15 cellular contexts compared by ENCODE assay signal in the genomic region with DNA sequence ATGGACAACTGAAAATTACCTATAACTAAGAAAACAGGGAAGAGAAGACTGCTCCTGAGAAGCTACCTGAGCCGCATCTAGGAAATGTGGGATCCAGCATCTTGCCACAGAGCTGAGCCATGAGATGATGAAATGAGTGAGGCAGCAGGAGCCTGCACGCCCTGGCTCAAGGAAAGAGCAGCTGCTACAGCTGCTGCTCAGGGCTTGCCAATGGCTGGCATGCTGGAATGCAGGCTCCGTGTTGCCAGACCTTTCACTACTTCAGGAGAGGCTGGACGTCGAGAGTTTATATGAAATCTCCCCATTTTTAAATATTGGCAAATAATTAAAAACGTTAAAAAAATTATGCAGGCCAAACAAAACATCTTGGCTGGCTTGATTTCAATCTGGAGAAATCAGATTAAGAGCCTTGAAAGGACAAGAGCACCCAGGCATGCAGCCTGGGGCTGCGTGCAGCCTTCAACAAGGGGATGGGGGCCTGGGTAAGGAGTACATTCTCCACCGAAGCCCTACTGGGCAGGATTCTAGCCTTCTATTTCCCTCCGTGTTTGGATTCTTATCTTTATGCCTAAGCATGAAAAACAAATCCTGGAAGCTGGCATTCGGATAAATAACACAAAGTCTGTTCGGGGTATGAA.
DNase-seq lines count a peak whose midpoint lies in the region; ATAC-seq, FAIRE-seq and TF ChIP-seq lines count a peak whose summit lies in the region.
"Had no signal": no experiment of that assay in that cellular context is flagged by ENCODE, and none has a peak within 500 bp of the region (broad histone marks: within the 10 kb centered on the region; RNA-seq: fewer than 3 reads in every experiment).

No MANE protein-coding gene starts in this region.

- no peak overlapping the region for H3K4ac ChIP-seq in neuronal stem cell (ENCODE audit: low read length)

- ATAC-seq in left lung (peak; percentile 75), HG02840 (IDR thresholded peaks at IDR 0.05; ENCODE audit: low FRiP score, unreplicated experiment) (no peak)
- ATAC-seq in stimulated activated effector memory CD8-positive, alpha-beta T cell treated with anti-CD3 and anti-CD28 coated beads, Interleukin-12 subunit alpha, Interleukin-12 subunit beta, amount 100 ng/mL, for 72 hours: no peak
- ATAC-seq: activated naive CD4-positive, alpha-beta T cell treated with anti-CD3 and anti-CD28 coated beads, Interleukin-2, amount 50 U/mL, for 72 hours; HCT116 had no signal

- no peak overlapping the region for H3K4me3 Mint-ChIP-seq in stimulated activated effector memory CD8-positive, alpha-beta T cell treated with anti-CD3 and anti-CD28 coated beads, Interleukin-12 subunit alpha, Interleukin-12 subunit beta, amount 100 ng/mL, for 72 hours
- H3K4me3 Mint-ChIP-seq: activated CD4-positive, alpha-beta memory T cell treated with anti-CD3 and anti-CD28 coated beads, Interleukin-2, amount 10 ng/mL, durations not matched to agents 7 days and 5 days had no signal

- H3K4me3 ChIP-seq in MG63 (no peak overlapping the region), endothelial cell of umbilical vein (replicated peaks in 1 of 3; ENCODE audit: insufficient read depth in 1 of 3, low read depth in 1 of 3, low read length in 3 of 3) (no peak overlapping the region), left lung (no peak overlapping the region), skeletal muscle tissue (ENCODE audit: low read length in 3 of 3) (peak overlapping the region; percentile 30 to 36 (median 34)), neuronal stem cell (ENCODE audit: low read length in 2 of 2) (no peak overlapping the region)

- no peak for FAIRE-seq in endothelial cell of umbilical vein (lab: Jason Lieb, UNC)

- peak; percentile 77 for DNase-seq in MG63
- DNase-seq in endothelial cell of umbilical vein (ENCODE audit: low read depth, low spot score): peak; percentile 12
- peak in 1 of 2 donors; percentile 75 for DNase-seq in left lung
- DNase-seq in neuronal stem cell (ENCODE audit: low spot score): no peak
- DNase-seq in stimulated activated effector memory CD8-positive, alpha-beta T cell treated with anti-CD3 and anti-CD28 coated beads, Interleukin-12 subunit alpha, Interleukin-12 subunit beta, amount 100 ng/mL, for 72 hours (ENCODE audit: low spot score in 2 of 2): no peak
- DNase-seq in NCI-H774 (lab: John Stamatoyannopoulos, UW): no peak
- DNase-seq: activated CD4-positive, alpha-beta memory T cell treated with anti-CD3 and anti-CD28 coated beads, Interleukin-2, amount 10 ng/mL, durations not matched to agents 7 days and 5 days; KG1; NCI-H2029; stimulated activated CD4-positive, alpha-beta T cell treated with anti-CD3 and anti-CD28 coated beads, Interleukin-15, amount 100 ng/mL, for 24 hours; T-helper 1 cell had no signal

- H3K9me3 Mint-ChIP-seq in stimulated activated effector memory CD8-positive, alpha-beta T cell treated with anti-CD3 and anti-CD28 coated beads, Interleukin-12 subunit alpha, Interleukin-12 subunit beta, amount 100 ng/mL, for 72 hours: no peaks in the 10 kb centered on the region
- H3K9me3 Mint-ChIP-seq: activated CD4-positive, alpha-beta memory T cell treated with anti-CD3 and anti-CD28 coated beads, Interleukin-2, amount 10 ng/mL, durations not matched to agents 7 days and 5 days; activated naive CD4-positive, alpha-beta T cell treated with anti-CD3 and anti-CD28 coated beads, Interleukin-2, amount 50 U/mL, for 72 hours had no signal

- H2BK15ac ChIP-seq in neuronal stem cell (ENCODE audit: low read length): no peak overlapping the region

- CTCF ChIA-PET in endothelial cell of umbilical vein (lab: Charles Lee): interaction anchor here (0.8 to 2.7 kb wide), 2 partner anchors 9 to 817 kb away, joined by 3 to 10 read pairs; no protein-coding TSS in a partner anchor

- H4K20me1 ChIP-seq in endothelial cell of umbilical vein (replicated peaks; ENCODE audit: control insufficient read depth, extremely low read depth, insufficient read depth, low read length): no peaks in the 10 kb centered on the region

- no peaks in the 10 kb centered on the region for H3K79me1 ChIP-seq in neuronal stem cell (ENCODE audit: low read depth, low read length)

- no peaks in the 10 kb centered on the region for H3K9me3 ChIP-seq in MG63
- no peaks in the 10 kb centered on the region for H3K9me3 ChIP-seq in endothelial cell of umbilical vein (replicated peaks; ENCODE audit: control insufficient read depth, insufficient read depth, low read length)
- H3K9me3 ChIP-seq in left lung: no peaks in the 10 kb centered on the region
- H3K9me3 ChIP-seq in skeletal muscle tissue (ENCODE audit: control insufficient read depth in 3 of 3, low read length in 3 of 3): no peaks in the 10 kb centered on the region
- no peaks in the 10 kb centered on the region for H3K9me3 ChIP-seq in neuronal stem cell (replicated peaks in 1 of 2; ENCODE audit: control insufficient read depth in 2 of 2, insufficient read depth in 1 of 2, low read depth in 1 of 2, low read length in 2 of 2)

- H3K9me1 ChIP-seq in endothelial cell of umbilical vein (replicated peaks; ENCODE audit: control insufficient read depth, extremely low read depth, insufficient read depth, low read length): no peaks in the 10 kb centered on the region

- no peak overlapping the region for H4K8ac ChIP-seq in neuronal stem cell (ENCODE audit: low read depth, low read length)

- H3K14ac ChIP-seq in neuronal stem cell (ENCODE audit: low read length): no peak overlapping the region

- H3K36me3 ChIP-seq in MG63 (no peaks in the 10 kb centered on the region), endothelial cell of umbilical vein (ENCODE audit: control insufficient read depth in 2 of 2, extremely low read depth in 1 of 2, insufficient read depth in 2 of 2, low read length in 2 of 2) (no peaks in the 10 kb centered on the region), left lung (no peaks in the 10 kb centered on the region), skeletal muscle tissue (ENCODE audit: control insufficient read depth in 3 of 3, insufficient read depth in 3 of 3, low read length in 3 of 3) (no peaks in the 10 kb centered on the region), neuronal stem cell (replicated peaks in 1 of 2; ENCODE audit: control insufficient read depth in 2 of 2, insufficient read depth in 2 of 2, low read length in 2 of 2) (no peaks in the 10 kb centered on the region)

- no peak overlapping the region for H2BK120ac ChIP-seq in neuronal stem cell (ENCODE audit: low read depth, low read length)

- H2AK5ac ChIP-seq in neuronal stem cell (ENCODE audit: low read depth, low read length): no peak overlapping the region

- H3K4me2 ChIP-seq in endothelial cell of umbilical vein (ENCODE audit: insufficient read depth, low read length) (no peak overlapping the region), neuronal stem cell (ENCODE audit: insufficient read depth, low read length, poor library complexity, severe bottlenecking) (no peak overlapping the region)

- H3K9ac ChIP-seq in endothelial cell of umbilical vein (replicated peaks; ENCODE audit: extremely low read depth, insufficient read depth, low read length): no peak overlapping the region
- peak overlapping the region in 2 of 3 donors; percentile 17 to 40 for H3K9ac ChIP-seq in skeletal muscle tissue (ENCODE audit: low read depth in 1 of 3, low read length in 3 of 3)
- no peak overlapping the region for H3K9ac ChIP-seq in neuronal stem cell (ENCODE audit: low read depth, low read length, poor library complexity)

- TF ChIP-seq CTCF in endothelial cell of umbilical vein (IDR thresholded peaks at IDR 0.05; ENCODE audit: extremely low read depth in 1 of 2, insufficient read depth in 1 of 2, low read depth in 1 of 2, low read length in 2 of 2) (no peak), left lung (IDR thresholded peaks at IDR 0.05) (no peak)

- no peaks in the 10 kb centered on the region for H3K36me3 Mint-ChIP-seq in stimulated activated effector memory CD8-positive, alpha-beta T cell treated with anti-CD3 and anti-CD28 coated beads, Interleukin-12 subunit alpha, Interleukin-12 subunit beta, amount 100 ng/mL, for 72 hours
- H3K36me3 Mint-ChIP-seq: activated naive CD4-positive, alpha-beta T cell treated with anti-CD3 and anti-CD28 coated beads, Interleukin-2, amount 50 U/mL, for 72 hours had no signal

- BruUV-seq in endothelial cell of umbilical vein (replicated peaks; lab: Mats Ljungman, UMichigan): no TSS peak

- POLR2A ChIA-PET in endothelial cell of umbilical vein (lab: Charles Lee): no interaction called here

- dilution Hi-C loops in endothelial cell of umbilical vein (cut with MboI; ENCODE audit: extremely low pct_ligation_motif_present, low sequenced_read_pairs): no loop called here

- no peak overlapping the region for H2BK5ac ChIP-seq in neuronal stem cell (ENCODE audit: low read length)

- H2BK12ac ChIP-seq in neuronal stem cell (ENCODE audit: low read length): no peak overlapping the region

- intact Hi-C loops in endothelial cell of umbilical vein (cut with micrococcal nuclease): no loop called here
- intact Hi-C loops in left lung (cut with DNase I): no loop called here

- H3K23ac ChIP-seq in neuronal stem cell (ENCODE audit: low read depth, low read length, poor library complexity): no peak overlapping the region

- no peak overlapping the region for H2AFZ ChIP-seq in endothelial cell of umbilical vein (ENCODE audit: low read depth, low read length)
- H2AFZ ChIP-seq in neuronal stem cell (ENCODE audit: low read length): no peak overlapping the region

- H3K79me2 ChIP-seq in endothelial cell of umbilical vein (ENCODE audit: control insufficient read depth, insufficient read depth, low read length): no peaks in the 10 kb centered on the region

- H3K27ac ChIP-seq in endothelial cell of umbilical vein (ENCODE audit: insufficient read depth, low read depth, low read length) (no peak overlapping the region), left lung (no peak overlapping the region), skeletal muscle tissue (ENCODE audit: low read depth, low read length) (peak overlapping the region; percentile 10), neuronal stem cell (replicated peaks; ENCODE audit: low read length) (no peak overlapping the region)

- H3K4me1 Mint-ChIP-seq in stimulated activated effector memory CD8-positive, alpha-beta T cell treated with anti-CD3 and anti-CD28 coated beads, Interleukin-12 subunit alpha, Interleukin-12 subunit beta, amount 100 ng/mL, for 72 hours: peaks cover 25% of the 10 kb centered on the region

- WGBS in neuronal stem cell (ENCODE audit: extremely low coverage in 2 of 2, insufficient read length in 2 of 2, insufficient replicate concordance in 1 of 2), 2 donors: no CpG with 5 or more reads among the region's 11 CpGs

- no peaks in the 10 kb centered on the region for H3K27me3 ChIP-seq in MG63
- no peaks in the 10 kb centered on the region for H3K27me3 ChIP-seq in endothelial cell of umbilical vein (ENCODE audit: control insufficient read depth in 2 of 2, insufficient read depth in 2 of 2, low read length in 2 of 2)
- no peaks in the 10 kb centered on the region for H3K27me3 ChIP-seq in left lung
- no peaks in the 10 kb centered on the region for H3K27me3 ChIP-seq in skeletal muscle tissue (ENCODE audit: control insufficient read depth in 3 of 3, insufficient read depth in 3 of 3, low read length in 3 of 3)
- H3K27me3 ChIP-seq in neuronal stem cell (ENCODE audit: control insufficient read depth in 3 of 3, insufficient read depth in 3 of 3, low read depth in 1 of 3, low read length in 3 of 3): no peaks in the 10 kb centered on the region

- no peak for TF ChIP-seq POLR2A in endothelial cell of umbilical vein (IDR thresholded peaks at IDR 0.05; ENCODE audit: low read depth, low read length)

- no peak overlapping the region for H3K27ac Mint-ChIP-seq in stimulated activated effector memory CD8-positive, alpha-beta T cell treated with anti-CD3 and anti-CD28 coated beads, Interleukin-12 subunit alpha, Interleukin-12 subunit beta, amount 100 ng/mL, for 72 hours
- H3K27ac Mint-ChIP-seq: activated CD4-positive, alpha-beta memory T cell treated with anti-CD3 and anti-CD28 coated beads, Interleukin-2, amount 10 ng/mL, durations not matched to agents 7 days and 5 days had no signal

- H4K91ac ChIP-seq in neuronal stem cell (ENCODE audit: low read depth, low read length, poor library complexity): no peak overlapping the region

- no peaks in the 10 kb centered on the region for H3K4me1 ChIP-seq in endothelial cell of umbilical vein (ENCODE audit: control insufficient read depth, extremely low read depth, insufficient read depth, low read length)
- peaks cover 0 to 24% of the 10 kb centered on the region in 2 donors for H3K4me1 ChIP-seq in left lung
- peaks cover 27 to 30% (median 27%) of the 10 kb centered on the region in 3 donors for H3K4me1 ChIP-seq in skeletal muscle tissue (ENCODE audit: control insufficient read depth in 3 of 3, insufficient read depth in 3 of 3, low read length in 3 of 3)
- peaks cover 0 to 3% of the 10 kb centered on the region in 2 donors for H3K4me1 ChIP-seq in neuronal stem cell (ENCODE audit: control insufficient read depth in 2 of 2, insufficient read depth in 1 of 2, low read depth in 1 of 2, low read length in 2 of 2)

- H3K18ac ChIP-seq in neuronal stem cell (ENCODE audit: low read length): no peak overlapping the region

Comparison
In these comparisons a context has a peak if more than half of its experiments do, and no peak if none do; other contexts are left out.
1. DNase-seq: peak in MG63 (single experiment) and endothelial cell of umbilical vein (single experiment); none in neuronal stem cell (single experiment), stimulated activated effector memory CD8-positive, alpha-beta T cell treated with anti-CD3 and anti-CD28 coated beads, Interleukin-12 subunit alpha, Interleukin-12 subunit beta, amount 100 ng/mL, for 72 hours (0 of 2) and NCI-H774 (single experiment).
2. H3K4me3 ChIP-seq: peak in skeletal muscle tissue (3 of 3); none in MG63 (single experiment), endothelial cell of umbilical vein (0 of 3), left lung (0 of 2) and neuronal stem cell (0 of 2).
3. H3K9ac ChIP-seq: peak in skeletal muscle tissue (2 of 3); none in endothelial cell of umbilical vein (single experiment) and neuronal stem cell (single experiment).